In the genomic region with DNA sequence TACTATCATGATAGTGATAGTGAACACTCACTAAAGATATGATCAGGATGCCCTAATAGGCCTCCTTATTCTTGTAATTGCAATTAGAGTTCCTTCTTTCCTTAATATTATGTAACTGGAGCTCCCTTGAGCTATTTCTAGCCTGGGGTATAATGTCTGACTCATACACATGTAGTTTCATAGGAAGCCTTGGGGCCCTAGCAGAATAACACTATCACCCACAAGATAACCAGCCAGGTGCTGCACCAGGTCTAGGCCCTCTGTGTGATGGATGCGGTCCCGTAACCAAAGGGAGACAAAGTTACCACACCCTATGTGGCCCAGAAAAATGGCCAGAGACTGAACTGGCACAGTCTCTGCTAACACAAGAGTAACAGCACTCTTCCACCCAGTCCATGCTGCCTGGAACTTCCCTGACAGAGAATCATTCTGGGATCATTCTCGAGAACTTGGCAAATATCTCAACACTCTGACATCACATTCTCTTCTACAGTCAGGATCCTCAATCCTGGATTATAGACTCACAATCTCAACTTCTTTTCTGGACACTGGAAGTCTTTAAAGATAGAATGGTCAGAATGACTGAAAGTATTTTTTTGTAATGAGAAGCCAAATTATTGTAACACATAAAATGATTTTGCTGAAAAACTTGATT, we compare ENCODE assay signal across 1 cellular context.
TF ChIP-seq lines count a peak whose summit lies in the region.

No MANE protein-coding gene starts in this region.

TF ChIP-seq in IMR-90, 13 proteins besides CTCF, POLR2A, EP300 and RAD21:
- TF ChIP-seq CEBPB (IDR thresholded peaks at IDR 0.05; ENCODE audit: low read depth, low read length): no peak
- no peak for TF ChIP-seq NFE2L2 (IDR thresholded peaks at IDR 0.05; ENCODE audit: low read depth, low read length)
- TF ChIP-seq FOS (IDR thresholded peaks at IDR 0.05; ENCODE audit: low read depth, low read length): peak; percentile 10; the same call in 1 of the 2 replicates
- no peak for TF ChIP-seq CHD1 (IDR thresholded peaks at IDR 0.05; ENCODE audit: low read depth, low read length)
- TF ChIP-seq SMC3 (IDR thresholded peaks at IDR 0.05; ENCODE audit: low read depth, low read length): no peak
- TF ChIP-seq, protein P1, sequence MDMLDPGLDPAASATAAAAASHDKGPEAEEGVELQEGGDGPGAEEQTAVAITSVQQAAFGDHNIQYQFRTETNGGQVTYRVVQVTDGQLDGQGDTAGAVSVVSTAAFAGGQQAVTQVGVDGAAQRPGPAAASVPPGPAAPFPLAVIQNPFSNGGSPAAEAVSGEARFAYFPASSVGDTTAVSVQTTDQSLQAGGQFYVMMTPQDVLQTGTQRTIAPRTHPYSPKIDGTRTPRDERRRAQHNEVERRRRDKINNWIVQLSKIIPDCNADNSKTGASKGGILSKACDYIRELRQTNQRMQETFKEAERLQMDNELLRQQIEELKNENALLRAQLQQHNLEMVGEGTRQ (IDR thresholded peaks at IDR 0.05; ENCODE audit: low read depth, low read length): no peak
- TF ChIP-seq RFX5 (IDR thresholded peaks at IDR 0.05; ENCODE audit: low read depth, low read length): no peak
